8 cellular contexts compared by ENCODE assay signal in the genomic region with DNA sequence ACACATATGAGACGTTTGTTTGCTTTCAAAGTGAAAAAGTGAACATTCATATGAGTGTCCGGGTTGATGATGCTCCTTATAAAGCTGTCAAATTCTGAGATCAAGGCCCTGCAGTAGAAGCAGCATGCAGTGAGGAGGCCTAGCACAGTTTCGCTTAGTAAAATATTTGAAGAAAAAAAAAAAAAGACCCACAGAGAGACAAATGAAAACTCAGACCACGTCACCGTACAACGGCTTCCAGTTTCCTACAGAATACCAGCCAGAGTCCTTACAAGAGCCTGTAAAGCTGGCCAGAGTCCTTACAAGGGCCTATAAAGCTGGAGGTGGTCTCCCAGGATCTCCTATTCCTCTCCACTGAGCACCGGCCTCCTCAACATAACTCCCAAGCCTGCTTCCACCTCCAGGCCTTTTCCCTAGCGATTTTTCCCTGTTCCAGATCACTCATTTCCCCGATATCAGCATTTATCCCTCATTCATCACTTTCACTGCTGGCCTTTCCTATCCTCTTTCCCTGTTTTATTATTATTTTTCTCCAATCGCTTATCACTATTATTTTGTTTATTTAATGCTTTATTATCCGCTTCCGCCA. TPM values are rescaled to one million over a fixed set of nuclear protein-coding genes. Genes with fewer than 3 reads are reported as not detected.
DNase-seq lines count a peak whose midpoint lies in the region; ATAC-seq and TF ChIP-seq lines count a peak whose summit lies in the region.

No MANE protein-coding gene starts in this region.

- no peaks in the 10 kb centered on the region for H3K9me3 Mint-ChIP-seq in chondrocyte (ENCODE audit: low read depth)

- no peaks in the 10 kb centered on the region for H4K20me1 ChIP-seq in DOHH2 (ENCODE audit: control insufficient read depth, insufficient read depth, low read depth, low read length)

- H3K27ac Mint-ChIP-seq in chondrocyte (ENCODE audit: unreplicated experiment) = peak overlapping the region; percentile 99

- H3K36me3 ChIP-seq in DOHH2 (ENCODE audit: control insufficient read depth, low read length) = peaks cover 22% of the 10 kb centered on the region

- H3K4me3 Mint-ChIP-seq in chondrocyte (ENCODE audit: unreplicated experiment) = peak overlapping the region; percentile 91

- H3K36me3 Mint-ChIP-seq in chondrocyte (ENCODE audit: low read depth) = peaks cover 7% of the 10 kb centered on the region

- peak overlapping the region; percentile 85 for H3K27ac ChIP-seq in DOHH2 (ENCODE audit: low read depth, low read length)

- peaks cover 58% of the 10 kb centered on the region for H3K4me1 Mint-ChIP-seq in chondrocyte (ENCODE audit: low read depth)

- DNase-seq in SK-MEL-5 (ENCODE audit: low read depth, low spot score) = peak; percentile 80
- no peak for DNase-seq in chondrocyte (ENCODE audit: low spot score)
- DNase-seq in medulla oblongata (ENCODE audit: extremely low spot score) = peak; percentile 54
- DNase-seq in stromal cell of bone marrow (ENCODE audit: low read depth) = peak; percentile 49

- no peaks in the 10 kb centered on the region for H3K9me2 ChIP-seq in DOHH2 (replicated peaks; ENCODE audit: control insufficient read depth, low read length)

- in situ Hi-C loops in SK-MEL-5 (cut with HindIII; ENCODE audit: low pct_unique_long_range_greater_than_20kb, low sequenced_read_pairs) = no loop called here

- H3K27me3 ChIP-seq in DOHH2 (ENCODE audit: control insufficient read depth, low read length) = no peaks in the 10 kb centered on the region

- peaks cover 35% of the 10 kb centered on the region for H3K79me2 ChIP-seq in DOHH2 (ENCODE audit: control insufficient read depth, low read length)

- H3F3A ChIP-seq in DOHH2 (ENCODE audit: control insufficient read depth, insufficient read depth) = peaks cover 32% of the 10 kb centered on the region

- H3K4me2 ChIP-seq in DOHH2 (ENCODE audit: low read length) = peak overlapping the region; percentile 95

- ATAC-seq in HG03432 (IDR thresholded peaks at IDR 0.05; ENCODE audit: unreplicated experiment) = peak; percentile 18
- no peak for ATAC-seq in HG03342 (IDR thresholded peaks at IDR 0.05; ENCODE audit: unreplicated experiment)
- ATAC-seq in HG03460 (IDR thresholded peaks at IDR 0.05; ENCODE audit: unreplicated experiment) = no peak

- H3K27me3 Mint-ChIP-seq in chondrocyte (ENCODE audit: low read depth) = no peaks in the 10 kb centered on the region

- no peaks in the 10 kb centered on the region for H3K9me3 ChIP-seq in DOHH2 (ENCODE audit: control insufficient read depth, insufficient read depth, low read length)

- H3K4me3 ChIP-seq in DOHH2 (ENCODE audit: low read length) = peak overlapping the region; percentile 83

- peaks cover 66% of the 10 kb centered on the region for H3K4me1 ChIP-seq in DOHH2 (ENCODE audit: control insufficient read depth, low read length)

- TF ChIP-seq CTCF in DOHH2 (IDR thresholded peaks at IDR 0.05; ENCODE audit: low read depth, low read length, poor library complexity, severe bottlenecking) = no peak
- no peak for TF ChIP-seq CTCF in chondrocyte (IDR thresholded peaks at IDR 0.05)

RNA-seq across cellular contexts. Expression of a gene that starts 1.5 kb away (rescaled TPM):
- total RNA-seq in SK-MEL-5 (2014; rRNA removed; shearing (Covaris generic)) = 86.1 and 103 TPM in 2 replicates
- polyA plus RNA-seq in SK-MEL-5 (2015; cell fraction: cytosol; rRNA removed) = 69.0 and 88.9 TPM in 2 replicates
- polyA plus RNA-seq in SK-MEL-5 (2015; cell fraction: nucleus; rRNA removed) = 69.1 and 80.6 TPM in 2 replicates
- total RNA-seq in chondrocyte = 44.7 to 50.1 TPM (median 47.3 TPM) in 3 replicates

RNA-seq across cellular contexts. Expression of a gene that starts 36.6 kb away (rescaled TPM):
- total RNA-seq in SK-MEL-5 (2014; rRNA removed; shearing (Covaris generic)) = not detected in 2 replicates
- not detected in 2 replicates for polyA plus RNA-seq in SK-MEL-5 (2015; cell fraction: cytosol; rRNA removed)
- not detected in 2 replicates for polyA plus RNA-seq in SK-MEL-5 (2015; cell fraction: nucleus; rRNA removed)
- total RNA-seq in chondrocyte = not detected in 3 replicates
